In genomic region chr1:234231893-234232276, GRCh38 we compare ENCODE assay signal across 29 cellular contexts.
DNase-seq lines count a peak whose midpoint lies in the region; ATAC-seq, FAIRE-seq and TF ChIP-seq lines count a peak whose summit lies in the region.
"Had no signal": no experiment of that assay in that cellular context is flagged by ENCODE, and none has a peak within 500 bp of the region (broad histone marks: within the 10 kb centered on the region; RNA-seq: fewer than 3 reads in every experiment).

No MANE protein-coding gene starts in this region.

- ATAC-seq in HepG2, result no peak
- no peak for ATAC-seq in right lobe of liver
- ATAC-seq in DND-41 (ENCODE audit: insufficient read depth, low read depth), result no peak
- no peak for ATAC-seq in K562
- no peak for ATAC-seq in GM21423 (IDR thresholded peaks at IDR 0.05; ENCODE audit: unreplicated experiment)
- ATAC-seq in GM21515 (IDR thresholded peaks at IDR 0.05; ENCODE audit: unreplicated experiment), result no peak
- ATAC-seq: CD8-positive, alpha-beta T cell had no signal

- no peaks in the 10 kb centered on the region for H3K36me3 Mint-ChIP-seq in osteocyte (ENCODE audit: unreplicated experiment)
- H3K36me3 Mint-ChIP-seq: CD8-positive, alpha-beta T cell had no signal

- H3K9me3 ChIP-seq in HepG2 (ENCODE audit: low read length), result no peaks in the 10 kb centered on the region
- no peaks in the 10 kb centered on the region for H3K9me3 ChIP-seq in right lobe of liver
- H3K9me3 ChIP-seq in DND-41 (ENCODE audit: insufficient read depth, low read length, severe bottlenecking), result no peaks in the 10 kb centered on the region
- H3K9me3 ChIP-seq in K562 (replicated peaks; ENCODE audit: control insufficient read depth, insufficient read depth, low read depth, low read length), result no peaks in the 10 kb centered on the region
- H3K9me3 ChIP-seq: A549, Caco-2, MG63 had no signal

- H3K36me3 ChIP-seq in HepG2 (replicated peaks in 1 of 2; ENCODE audit: control insufficient read depth in 1 of 2, insufficient read depth in 2 of 2, low read length in 2 of 2), result no peaks in the 10 kb centered on the region
- no peaks in the 10 kb centered on the region for H3K36me3 ChIP-seq in right lobe of liver
- H3K36me3 ChIP-seq in DND-41 (ENCODE audit: insufficient read depth, low read length), result peaks cover 10% of the 10 kb centered on the region; the same call in 1 of the 2 replicates
- H3K36me3 ChIP-seq in K562 (ENCODE audit: control insufficient read depth, insufficient read depth, low read length), result no peaks in the 10 kb centered on the region
- H3K36me3 ChIP-seq: BLaER1 treated with 17β-estradiol and CSF1 and Interleukin-3, amounts not matched to agents 10 nM and 100 nM; MG63 had no signal

- intact Hi-C loops in HepG2 (cut with micrococcal nuclease; ENCODE audit: unreplicated experiment) (no loop called here), right lobe of liver (cut with DNase I) (no loop called here), K562 (cut with micrococcal nuclease) (no loop called here)

- FAIRE-seq in HepG2 (lab: Jason Lieb, UNC) (no peak), K562 (lab: Jason Lieb, UNC) (no peak)
- FAIRE-seq: A549, GM12891, H54, RCC 7860 had no signal

- no TSS peak for BruUV-seq in HepG2 (replicated peaks; lab: Mats Ljungman, UMichigan)
- no TSS peak for BruUV-seq in K562 (replicated peaks; lab: Mats Ljungman, UMichigan)

- H3K4me1 Mint-ChIP-seq in osteocyte (ENCODE audit: unreplicated experiment), result no peaks in the 10 kb centered on the region

- H3K27me3 Mint-ChIP-seq in osteocyte (ENCODE audit: unreplicated experiment), result peaks cover 14% of the 10 kb centered on the region

- TF ChIP-seq CTCF in HepG2 (CRISPR knock-in tag; IDR thresholded peaks at IDR 0.05) (no peak), right lobe of liver (IDR thresholded peaks at IDR 0.05) (no peak), DND-41 (IDR thresholded peaks at IDR 0.05; ENCODE audit: borderline replicate concordance, extremely low read depth, low read length, poor library complexity, severe bottlenecking) (no peak), K562 (IDR thresholded peaks at IDR 0.05 in 2 of 3, conservative IDR thresholded peaks at IDR 0.05 in 1 of 3; ENCODE audit: insufficient read depth in 2 of 3, low read depth in 1 of 3, low read length in 3 of 3) (no peak; a peak in 1 of 6 replicates), osteocyte (IDR thresholded peaks at IDR 0.05) (no peak)

- no peaks in the 10 kb centered on the region for H3K79me2 ChIP-seq in HepG2 (ENCODE audit: insufficient read depth, low read length)
- H3K79me2 ChIP-seq in DND-41 (ENCODE audit: insufficient read depth, low read length), result peaks cover 2% of the 10 kb centered on the region
- H3K79me2 ChIP-seq in K562 (ENCODE audit: control insufficient read depth, insufficient read depth, low read length), result no peaks in the 10 kb centered on the region

- H3K27ac ChIP-seq in HepG2 (ENCODE audit: extremely low read length, insufficient read depth, low read length), result no peak overlapping the region
- no peak overlapping the region for H3K27ac ChIP-seq in right lobe of liver
- no peak overlapping the region for H3K27ac ChIP-seq in DND-41 (ENCODE audit: low read length)
- no peak overlapping the region for H3K27ac ChIP-seq in K562 (ENCODE audit: extremely low read depth, low read depth, low read length)
- H3K27ac ChIP-seq: A549; BLaER1 treated with 17β-estradiol and CSF1 and Interleukin-3, amounts not matched to agents 10 nM and 100 nM; SK-N-MC had no signal

- TF ChIP-seq EP300 in HepG2 (IDR thresholded peaks at IDR 0.05; ENCODE audit: low read depth in 2 of 2, low read length in 2 of 2), result no peak
- TF ChIP-seq EP300 in HepG2 (CRISPR knock-in tag; IDR thresholded peaks at IDR 0.05; ENCODE audit: borderline replicate concordance), result no peak
- TF ChIP-seq EP300 in K562 (IDR thresholded peaks at IDR 0.05; ENCODE audit: low read length), result no peak

- H3K4me2 ChIP-seq in HepG2 (ENCODE audit: low read depth, low read length) (no peak overlapping the region), DND-41 (ENCODE audit: insufficient read depth, low read length) (peak overlapping the region; percentile 73; the same call in 1 of the 2 replicates), K562 (ENCODE audit: insufficient read depth, low read length) (peak overlapping the region; percentile 66; the same call in 1 of the 2 replicates)
- H3K4me2 ChIP-seq: A549 had no signal

- no peak overlapping the region for H3K4me3 Mint-ChIP-seq in osteocyte (ENCODE audit: unreplicated experiment)
- H3K4me3 Mint-ChIP-seq: CD8-positive, alpha-beta T cell had no signal

- H3K9me3 Mint-ChIP-seq in osteocyte (ENCODE audit: unreplicated experiment), result no peaks in the 10 kb centered on the region
- H3K9me3 Mint-ChIP-seq: CD8-positive, alpha-beta T cell had no signal

- peaks cover 28% of the 10 kb centered on the region for H3K4me1 ChIP-seq in HepG2 (ENCODE audit: insufficient read depth, low read length)
- H3K4me1 ChIP-seq in right lobe of liver, result peaks cover 0 to 8% (median 0%) of the 10 kb centered on the region in 4 donors
- peaks cover 40% of the 10 kb centered on the region for H3K4me1 ChIP-seq in DND-41 (ENCODE audit: insufficient read depth, low read length)
- peaks cover 0 to 10% of the 10 kb centered on the region in 2 experiments; a peak in 4 of 5 replicates for H3K4me1 ChIP-seq in K562 (replicated peaks in 1 of 2; ENCODE audit: control insufficient read depth in 2 of 2, insufficient read depth in 2 of 2, low read length in 2 of 2)
- H3K4me1 ChIP-seq: A549, Caco-2 had no signal

- no peak for TF ChIP-seq RAD21 in HepG2 (CRISPR knock-in tag; IDR thresholded peaks at IDR 0.05)
- TF ChIP-seq RAD21 in K562 (CRISPR knock-in tag; conservative IDR thresholded peaks at IDR 0.05 in 1 of 2, IDR thresholded peaks at IDR 0.05 in 1 of 2), result no peak

- CTCF ChIA-PET in HepG2 (lab: Yijun Ruan, JAX; ENCODE audit: low intra/inter-chr PET ratio, low total read pairs), result no interaction called here
- CTCF ChIA-PET in K562 (lab: Yijun Ruan, JAX; ENCODE audit: low intra/inter-chr PET ratio), result no interaction called here

- H3K9me1 ChIP-seq in K562 (ENCODE audit: control insufficient read depth, insufficient read depth, low read length), result no peaks in the 10 kb centered on the region

- H4K20me1 ChIP-seq in HepG2 (ENCODE audit: insufficient read depth, low read length) (no peaks in the 10 kb centered on the region), DND-41 (ENCODE audit: insufficient read depth, low read length) (peaks cover 5% of the 10 kb centered on the region), K562 (replicated peaks; ENCODE audit: control insufficient read depth, insufficient read depth, low read length) (0 out of 2 replicates have a peak, but pooled peaks cover 4% of the 10 kb centered on the region)
- H4K20me1 ChIP-seq: BLaER1 treated with 17β-estradiol and CSF1 and Interleukin-3, amounts not matched to agents 10 nM and 100 nM had no signal

- in situ Hi-C loops in HepG2 (cut with HindIII; ENCODE audit: extremely low pct_ligation_motif_present, low pct_unique_long_range_greater_than_20kb) (no loop called here), K562 (cut with MboI) (no loop called here), G401 (cut with HindIII; ENCODE audit: low sequenced_read_pairs) (no loop called here)

- POLR2A ChIA-PET in HepG2 (lab: Yijun Ruan, JAX) (no interaction called here), K562 (lab: Yijun Ruan, JAX) (interaction anchor here (0.7 to 2.5 kb wide), 4 partner anchors 10 to 739 kb away, joined by 3 to 8 read pairs (median 4); no protein-coding TSS in a partner anchor)

- H3K27me3 ChIP-seq in HepG2 (ENCODE audit: control insufficient read depth in 1 of 2, insufficient read depth in 2 of 2, low read length in 2 of 2), result peaks cover 0 to 13% of the 10 kb centered on the region in 2 experiments; a peak in 1 of 5 replicates
- H3K27me3 ChIP-seq in right lobe of liver, result no peaks in the 10 kb centered on the region
- H3K27me3 ChIP-seq in DND-41 (ENCODE audit: insufficient read depth, low read length, poor library complexity), result no peaks in the 10 kb centered on the region
- peaks cover 27 to 44% of the 10 kb centered on the region in 2 experiments; a peak in 4 of 5 replicates for H3K27me3 ChIP-seq in K562 (ENCODE audit: control insufficient read depth in 2 of 2, insufficient read depth in 2 of 2, low read length in 2 of 2)
- H3K27me3 ChIP-seq: BLaER1 treated with 17β-estradiol and CSF1 and Interleukin-3, amounts not matched to agents 10 nM and 100 nM had no signal

- H3K9ac ChIP-seq in HepG2 (ENCODE audit: insufficient read depth, low read depth, low read length) (no peak overlapping the region), DND-41 (ENCODE audit: low read depth, low read length) (no peak overlapping the region), K562 (ENCODE audit: insufficient read depth in 1 of 2, low read depth in 2 of 2, low read length in 2 of 2) (peak overlapping the region in 1 of 2 experiments; percentile 47; a peak in 1 of 4 replicates)
- H3K9ac ChIP-seq: BLaER1 treated with 17β-estradiol and CSF1 and Interleukin-3, amounts not matched to agents 10 nM and 100 nM had no signal

- no peak overlapping the region for H2AFZ ChIP-seq in HepG2 (ENCODE audit: low read length)
- H2AFZ ChIP-seq in DND-41 (ENCODE audit: low read depth, low read length), result no peak overlapping the region
- no peak overlapping the region for H2AFZ ChIP-seq in K562 (ENCODE audit: low read depth, low read length)

- WGBS in HepG2 (ENCODE audit: low lambda C conversion rate), result 90% methylated on average over 4 of the region's 13 CpGs
- 79% methylated on average over 3 of the region's 13 CpGs for WGBS in right lobe of liver (ENCODE audit: insufficient coverage, low coverage, low lambda C conversion rate, missing lambda C conversion rate)
- WGBS in K562 (ENCODE audit: insufficient coverage, low coverage, missing lambda C conversion rate), result 16% methylated on average over 13 of the region's 13 CpGs

- TF ChIP-seq POLR2A in HepG2 (IDR thresholded peaks at IDR 0.05; ENCODE audit: insufficient read depth in 1 of 2, low read depth in 2 of 2, low read length in 2 of 2) (no peak), right lobe of liver (IDR thresholded peaks at IDR 0.05) (no peak), K562 (conservative IDR thresholded peaks at IDR 0.05) (no peak)

- H3K4me3 ChIP-seq in HepG2 (replicated peaks in 1 of 3; ENCODE audit: insufficient read depth in 1 of 3, low read depth in 2 of 3, low read length in 3 of 3) (no peak overlapping the region), right lobe of liver (no peak overlapping the region), DND-41 (ENCODE audit: low read depth in 1 of 2, low read length in 2 of 2) (no peak overlapping the region), K562 (no peak overlapping the region)
- H3K4me3 ChIP-seq: A549; BLaER1 treated with 17β-estradiol and CSF1 and Interleukin-3, amounts not matched to agents 10 nM and 100 nM; MG63; SK-N-MC had no signal

- DNase-seq in HepG2 (ENCODE audit: low spot score) (no peak), right lobe of liver (no peak), DND-41 (no peak), K562 (ENCODE audit: extremely low read depth in 1 of 4, low spot score in 3 of 4) (no peak), osteocyte (ENCODE audit: extremely low spot score, unreplicated experiment) (peak; percentile 63), G401 (ENCODE audit: low spot score) (no peak)
- DNase-seq: AML-193; CD8-positive, alpha-beta T cell; EL; GF-D8; KG1; MG63; NCI-H1105 treated with DMSO at 0.1 percent for 48 hours; NCI-H146; NCI-H1930; NCI-H2107; NCI-H446; NCI-H524 treated with DMSO at 0.1 percent for 48 hours; NCI-H774; SIG-M5 had no signal

- H3K27ac Mint-ChIP-seq in osteocyte (ENCODE audit: unreplicated experiment), result no peak overlapping the region
- H3K27ac Mint-ChIP-seq: CD8-positive, alpha-beta T cell had no signal

Comparison
In these comparisons a context has a peak if more than half of its experiments do, and no peak if none do; other contexts are left out.
1. Of the 241 proteins assayed by ChIP-seq in both HepG2 and K562: peak only in HepG2: XRCC5; only in K562: none; in both: none; in neither: 240.